In genomic region chr2:64205415-64205814, GRCh38 we compare ENCODE assay signal across 2 cellular contexts.
TF ChIP-seq lines count a peak whose summit lies in the region.

No MANE protein-coding gene starts in this region.

TF ChIP-seq in K562, 482 proteins besides CTCF, POLR2A, EP300 and RAD21 (continued from another document):
- TF ChIP-seq ZNF398 (CRISPR knock-in tag; IDR thresholded peaks at IDR 0.05) (no peak), ZBTB43 (CRISPR knock-in tag; IDR thresholded peaks at IDR 0.05) (no peak), SREBF2 (CRISPR knock-in tag; IDR thresholded peaks at IDR 0.05) (no peak), LCOR (CRISPR knock-in tag; IDR thresholded peaks at IDR 0.05) (no peak), ZNF696 (CRISPR knock-in tag; conservative IDR thresholded peaks at IDR 0.05) (no peak), NFXL1 (CRISPR knock-in tag; IDR thresholded peaks at IDR 0.05) (no peak)

TF ChIP-seq in SK-N-SH treated with all-trans-retinoic acid at 6 μM for 48 hours, 23 proteins besides CTCF, POLR2A, EP300 and RAD21 (continued from another document):
- TF ChIP-seq ZNF565 (CRISPR knock-in tag; conservative IDR thresholded peaks at IDR 0.05; ENCODE audit: low read depth): no peak
- TF ChIP-seq POU6F1 (CRISPR knock-in tag; IDR thresholded peaks at IDR 0.05; ENCODE audit: borderline replicate concordance, low read depth): no peak
- TF ChIP-seq CSRNP3 (CRISPR knock-in tag; IDR thresholded peaks at IDR 0.05): no peak
- no peak for TF ChIP-seq TCF4 (CRISPR knock-in tag; IDR thresholded peaks at IDR 0.05; ENCODE audit: borderline replicate concordance)
- no peak for TF ChIP-seq TOX (CRISPR knock-in tag; IDR thresholded peaks at IDR 0.05; ENCODE audit: borderline replicate concordance)
